In genomic region chr11:45184640-45185039, GRCh38 we compare ENCODE assay signal across 23 cellular contexts.
"Had no signal": no experiment of that assay in that cellular context is flagged by ENCODE, and none has a peak within 500 bp of the region (broad histone marks: within the 10 kb centered on the region; RNA-seq: fewer than 3 reads in every experiment).

No MANE protein-coding gene starts in this region.

- H3K9me3 ChIP-seq: esophagus muscularis mucosa, gastroesophageal sphincter, heart right ventricle, lower lobe of right lung, psoas muscle, sigmoid colon, stomach, thyroid gland had no signal

- H3K27ac Mint-ChIP-seq: natural killer cell; stimulated activated effector memory CD8-positive, alpha-beta T cell treated with anti-CD3 and anti-CD28 coated beads, Interleukin-12 subunit alpha, Interleukin-12 subunit beta, amount 100 ng/mL, for 72 hours; type B pancreatic cell had no signal

- H3K27me3 ChIP-seq: esophagus muscularis mucosa, foreskin keratinocyte, gastroesophageal sphincter, sigmoid colon, thyroid gland had no signal

- ATAC-seq: foreskin keratinocyte; gastroesophageal sphincter; heart right ventricle; left ventricle myocardium superior; lower lobe of right lung; psoas muscle; right cardiac atrium; stimulated activated effector memory CD8-positive, alpha-beta T cell treated with anti-CD3 and anti-CD28 coated beads, Interleukin-12 subunit alpha, Interleukin-12 subunit beta, amount 100 ng/mL, for 72 hours had no signal

- H3K27me3 Mint-ChIP-seq: type B pancreatic cell had no signal

- DNase-seq: dermis blood vessel endothelial cell; effector memory CD4-positive, alpha-beta T cell; foreskin keratinocyte; heart right ventricle; hippocampal formation; left ventricle myocardium superior; lower lobe of right lung; natural killer cell; psoas muscle; right cardiac atrium; stimulated activated CD4-positive, alpha-beta T cell treated with anti-CD3 and anti-CD28 coated beads, Interleukin-2, amount 100 ng/mL, for 24 hours; stimulated activated CD4-positive, alpha-beta T cell treated with anti-CD3 and anti-CD28 coated beads, Interleukin-4, amount 100 ng/mL, for 24 hours; stimulated activated naive CD4-positive, alpha-beta T cell treated with Interleukin-2 at 50 U/mL for 16 hours; stomach; thyroid gland had no signal

- H3K27ac ChIP-seq: coronary artery, esophagus muscularis mucosa, foreskin keratinocyte, gastroesophageal sphincter, heart right ventricle, lower lobe of right lung, psoas muscle, sigmoid colon, stomach, thyroid gland had no signal

- H3K9me3 Mint-ChIP-seq: natural killer cell; stimulated activated effector memory CD8-positive, alpha-beta T cell treated with anti-CD3 and anti-CD28 coated beads, Interleukin-12 subunit alpha, Interleukin-12 subunit beta, amount 100 ng/mL, for 72 hours; type B pancreatic cell had no signal

- H3K36me3 Mint-ChIP-seq: natural killer cell had no signal

- H3K4me3 ChIP-seq: coronary artery, esophagus muscularis mucosa, gastroesophageal sphincter, heart right ventricle, lower lobe of right lung, psoas muscle, sigmoid colon, stomach, thyroid gland had no signal

- FAIRE-seq: endothelial cell of umbilical vein, islet of Langerhans had no signal

- H3K4me3 Mint-ChIP-seq: natural killer cell; stimulated activated effector memory CD8-positive, alpha-beta T cell treated with anti-CD3 and anti-CD28 coated beads, Interleukin-12 subunit alpha, Interleukin-12 subunit beta, amount 100 ng/mL, for 72 hours; type B pancreatic cell had no signal
